1 cellular context compared by ENCODE assay signal in the genomic region with DNA sequence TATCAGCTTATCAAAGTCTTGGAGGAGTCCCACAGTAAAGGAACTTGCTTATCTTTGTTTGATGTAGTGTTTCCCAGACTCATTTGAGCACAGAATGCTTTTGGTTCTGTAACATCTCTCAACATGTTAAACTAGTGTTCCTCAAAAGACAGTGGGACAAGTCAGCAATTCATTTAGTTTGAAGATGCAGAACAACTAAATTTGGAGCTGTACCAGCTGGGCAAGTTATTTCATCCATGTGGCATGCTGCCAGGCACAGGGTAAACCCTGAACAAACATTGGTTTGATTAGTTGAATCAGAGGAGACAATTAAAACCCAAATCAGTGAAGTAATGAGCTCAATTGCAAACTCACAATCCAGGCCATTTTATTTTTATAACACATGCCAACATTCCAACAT.
TF ChIP-seq lines count a peak whose summit lies in the region.

No MANE protein-coding gene starts in this region.

TF ChIP-seq in WTC11, 78 proteins besides CTCF, POLR2A, EP300 and RAD21 (continued from another document):
- TF ChIP-seq, protein P1, sequence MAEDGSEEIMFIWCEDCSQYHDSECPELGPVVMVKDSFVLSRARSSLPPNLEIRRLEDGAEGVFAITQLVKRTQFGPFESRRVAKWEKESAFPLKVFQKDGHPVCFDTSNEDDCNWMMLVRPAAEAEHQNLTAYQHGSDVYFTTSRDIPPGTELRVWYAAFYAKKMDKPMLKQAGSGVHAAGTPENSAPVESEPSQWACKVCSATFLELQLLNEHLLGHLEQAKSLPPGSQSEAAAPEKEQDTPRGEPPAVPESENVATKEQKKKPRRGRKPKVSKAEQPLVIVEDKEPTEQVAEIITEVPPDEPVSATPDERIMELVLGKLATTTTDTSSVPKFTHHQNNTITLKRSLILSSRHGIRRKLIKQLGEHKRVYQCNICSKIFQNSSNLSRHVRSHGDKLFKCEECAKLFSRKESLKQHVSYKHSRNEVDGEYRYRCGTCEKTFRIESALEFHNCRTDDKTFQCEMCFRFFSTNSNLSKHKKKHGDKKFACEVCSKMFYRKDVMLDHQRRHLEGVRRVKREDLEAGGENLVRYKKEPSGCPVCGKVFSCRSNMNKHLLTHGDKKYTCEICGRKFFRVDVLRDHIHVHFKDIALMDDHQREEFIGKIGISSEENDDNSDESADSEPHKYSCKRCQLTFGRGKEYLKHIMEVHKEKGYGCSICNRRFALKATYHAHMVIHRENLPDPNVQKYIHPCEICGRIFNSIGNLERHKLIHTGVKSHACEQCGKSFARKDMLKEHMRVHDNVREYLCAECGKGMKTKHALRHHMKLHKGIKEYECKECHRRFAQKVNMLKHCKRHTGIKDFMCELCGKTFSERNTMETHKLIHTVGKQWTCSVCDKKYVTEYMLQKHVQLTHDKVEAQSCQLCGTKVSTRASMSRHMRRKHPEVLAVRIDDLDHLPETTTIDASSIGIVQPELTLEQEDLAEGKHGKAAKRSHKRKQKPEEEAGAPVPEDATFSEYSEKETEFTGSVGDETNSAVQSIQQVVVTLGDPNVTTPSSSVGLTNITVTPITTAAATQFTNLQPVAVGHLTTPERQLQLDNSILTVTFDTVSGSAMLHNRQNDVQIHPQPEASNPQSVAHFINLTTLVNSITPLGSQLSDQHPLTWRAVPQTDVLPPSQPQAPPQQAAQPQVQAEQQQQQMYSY (CRISPR knock-in tag; IDR thresholded peaks at IDR 0.05) = no peak
- no peak for TF ChIP-seq ZNF423 (CRISPR knock-in tag; IDR thresholded peaks at IDR 0.05)
- no peak for TF ChIP-seq TCF7 (CRISPR knock-in tag; IDR thresholded peaks at IDR 0.05; ENCODE audit: low read depth)
- TF ChIP-seq, protein P2, sequence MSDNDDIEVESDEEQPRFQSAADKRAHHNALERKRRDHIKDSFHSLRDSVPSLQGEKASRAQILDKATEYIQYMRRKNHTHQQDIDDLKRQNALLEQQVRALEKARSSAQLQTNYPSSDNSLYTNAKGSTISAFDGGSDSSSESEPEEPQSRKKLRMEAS (CRISPR knock-in tag; IDR thresholded peaks at IDR 0.05) = no peak
- TF ChIP-seq, protein P3, sequence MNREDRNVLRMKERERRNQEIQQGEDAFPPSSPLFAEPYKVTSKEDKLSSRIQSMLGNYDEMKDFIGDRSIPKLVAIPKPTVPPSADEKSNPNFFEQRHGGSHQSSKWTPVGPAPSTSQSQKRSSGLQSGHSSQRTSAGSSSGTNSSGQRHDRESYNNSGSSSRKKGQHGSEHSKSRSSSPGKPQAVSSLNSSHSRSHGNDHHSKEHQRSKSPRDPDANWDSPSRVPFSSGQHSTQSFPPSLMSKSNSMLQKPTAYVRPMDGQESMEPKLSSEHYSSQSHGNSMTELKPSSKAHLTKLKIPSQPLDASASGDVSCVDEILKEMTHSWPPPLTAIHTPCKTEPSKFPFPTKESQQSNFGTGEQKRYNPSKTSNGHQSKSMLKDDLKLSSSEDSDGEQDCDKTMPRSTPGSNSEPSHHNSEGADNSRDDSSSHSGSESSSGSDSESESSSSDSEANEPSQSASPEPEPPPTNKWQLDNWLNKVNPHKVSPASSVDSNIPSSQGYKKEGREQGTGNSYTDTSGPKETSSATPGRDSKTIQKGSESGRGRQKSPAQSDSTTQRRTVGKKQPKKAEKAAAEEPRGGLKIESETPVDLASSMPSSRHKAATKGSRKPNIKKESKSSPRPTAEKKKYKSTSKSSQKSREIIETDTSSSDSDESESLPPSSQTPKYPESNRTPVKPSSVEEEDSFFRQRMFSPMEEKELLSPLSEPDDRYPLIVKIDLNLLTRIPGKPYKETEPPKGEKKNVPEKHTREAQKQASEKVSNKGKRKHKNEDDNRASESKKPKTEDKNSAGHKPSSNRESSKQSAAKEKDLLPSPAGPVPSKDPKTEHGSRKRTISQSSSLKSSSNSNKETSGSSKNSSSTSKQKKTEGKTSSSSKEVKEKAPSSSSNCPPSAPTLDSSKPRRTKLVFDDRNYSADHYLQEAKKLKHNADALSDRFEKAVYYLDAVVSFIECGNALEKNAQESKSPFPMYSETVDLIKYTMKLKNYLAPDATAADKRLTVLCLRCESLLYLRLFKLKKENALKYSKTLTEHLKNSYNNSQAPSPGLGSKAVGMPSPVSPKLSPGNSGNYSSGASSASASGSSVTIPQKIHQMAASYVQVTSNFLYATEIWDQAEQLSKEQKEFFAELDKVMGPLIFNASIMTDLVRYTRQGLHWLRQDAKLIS (CRISPR knock-in tag; IDR thresholded peaks at IDR 0.05; ENCODE audit: borderline replicate concordance) = no peak
- no peak for TF ChIP-seq EMX1 (CRISPR knock-in tag; IDR thresholded peaks at IDR 0.05)
- TF ChIP-seq OVOL2 (CRISPR knock-in tag; IDR thresholded peaks at IDR 0.05; ENCODE audit: borderline replicate concordance) = no peak
